Comparison of ENCODE assay signal across 10 cellular contexts in genomic region chr1:2523891-2524609, GRCh38. TPM values are rescaled to one million over a fixed set of nuclear protein-coding genes. Genes with fewer than 3 reads are reported as not detected.
DNase-seq lines count a peak whose midpoint lies in the region; ATAC-seq and TF ChIP-seq lines count a peak whose summit lies in the region.
"Had no signal": no experiment of that assay in that cellular context is flagged by ENCODE, and none has a peak within 500 bp of the region (broad histone marks: within the 10 kb centered on the region; RNA-seq: fewer than 3 reads in every experiment).

No MANE protein-coding gene starts in this region.

- H3K27ac ChIP-seq in mesenchymal stem cell (ENCODE audit: low read length, poor library complexity, severe bottlenecking) (no peak overlapping the region), adrenal gland (no peak overlapping the region), SJCRH30 (no peak overlapping the region)

- H4K8ac ChIP-seq in mesenchymal stem cell (ENCODE audit: low read length): no peak overlapping the region

- ATAC-seq in HG02852 (IDR thresholded peaks at IDR 0.05; ENCODE audit: unreplicated experiment): no peak

- H3K4me3 ChIP-seq in AG04449 (ENCODE audit: low read depth, low read length) (peak overlapping the region; percentile 91), LNCaP clone FGC (ENCODE audit: low read depth, low read length) (peak overlapping the region; percentile 98), mesenchymal stem cell (ENCODE audit: insufficient read depth in 1 of 2, low read depth in 1 of 2, low read length in 2 of 2) (peak overlapping the region in 1 of 2 experiments; percentile 98), adrenal gland (no peak overlapping the region), SJCRH30 (no peak overlapping the region)

- no peak overlapping the region for H2BK120ac ChIP-seq in mesenchymal stem cell (ENCODE audit: low read depth, low read length)

- peaks cover 18% of the 10 kb centered on the region for H3K79me1 ChIP-seq in mesenchymal stem cell (replicated peaks; ENCODE audit: low read length, poor library complexity, severe bottlenecking)

- H3K36me3 ChIP-seq in mesenchymal stem cell (ENCODE audit: control insufficient read depth in 1 of 2, insufficient read depth in 2 of 2, low read depth in 1 of 2, low read length in 2 of 2) (peaks cover 18 to 38% of the 10 kb centered on the region in 2 experiments), adrenal gland (replicated peaks in 1 of 2) (peaks cover 0 to 28% of the 10 kb centered on the region in 2 donors), SJCRH30 (peaks cover 27% of the 10 kb centered on the region)

- peak overlapping the region; percentile 75 for H4K91ac ChIP-seq in mesenchymal stem cell (ENCODE audit: low read length)

- H3K27me3 ChIP-seq in mesenchymal stem cell (ENCODE audit: control insufficient read depth in 1 of 2, insufficient read depth in 1 of 2, low read length in 2 of 2) (peaks cover 14 to 17% of the 10 kb centered on the region in 2 experiments), adrenal gland (no peaks in the 10 kb centered on the region), SJCRH30 (no peaks in the 10 kb centered on the region)

- no peaks in the 10 kb centered on the region for H3K9me3 Mint-ChIP-seq in chondrocyte (ENCODE audit: low read depth)

- peaks cover 41% of the 10 kb centered on the region for H3K4me1 Mint-ChIP-seq in chondrocyte (ENCODE audit: low read depth)

- POLR2A ChIA-PET in AG04449 (lab: Yijun Ruan, JAX): interaction anchor here (0.7 kb wide), 1 partner anchor 10 kb away, joined by 3 read pairs; no protein-coding TSS in a partner anchor

- no peak overlapping the region for H3K4me2 ChIP-seq in mesenchymal stem cell (ENCODE audit: low read length, poor library complexity, severe bottlenecking)

- H3K27ac Mint-ChIP-seq in chondrocyte (ENCODE audit: unreplicated experiment): no peak overlapping the region

- H3K9me3 ChIP-seq in mesenchymal stem cell (ENCODE audit: control insufficient read depth, low read length): no peaks in the 10 kb centered on the region
- no peaks in the 10 kb centered on the region for H3K9me3 ChIP-seq in adrenal gland (replicated peaks in 1 of 3)
- no peaks in the 10 kb centered on the region for H3K9me3 ChIP-seq in SJCRH30 (replicated peaks)

- H3K23ac ChIP-seq in mesenchymal stem cell (ENCODE audit: low read length in 2 of 2): no peak overlapping the region

- no peak for TF ChIP-seq POLR2A in adrenal gland (IDR thresholded peaks at IDR 0.05)

- no peak overlapping the region for H3K9ac ChIP-seq in mesenchymal stem cell (ENCODE audit: low read length)

- no peaks in the 10 kb centered on the region for H3K27me3 Mint-ChIP-seq in chondrocyte (ENCODE audit: low read depth)

- no peak overlapping the region for H3K4ac ChIP-seq in mesenchymal stem cell (ENCODE audit: low read depth in 1 of 2, low read length in 2 of 2)

- no peak overlapping the region for H3K4me3 Mint-ChIP-seq in chondrocyte (ENCODE audit: unreplicated experiment)

- peak overlapping the region; percentile 37 to 49 for H2BK12ac ChIP-seq in mesenchymal stem cell (ENCODE audit: low read length in 2 of 2)

- H2AFZ ChIP-seq in mesenchymal stem cell (ENCODE audit: low read depth, low read length): no peak overlapping the region

- peak overlapping the region in 1 of 2 experiments; percentile 44 for H3K14ac ChIP-seq in mesenchymal stem cell (ENCODE audit: low read length in 2 of 2)

- no peak for DNase-seq in AG04449 (ENCODE audit: low read depth, low spot score)
- DNase-seq in LNCaP clone FGC (ENCODE audit: low read depth): no peak
- DNase-seq in activated T-helper 1 cell treated with Interleukin-2 at 50 U/mL for 16 hours (ENCODE audit: low read depth): peak; percentile 47
- DNase-seq in mesenchymal stem cell: no peak
- no peak for DNase-seq in adrenal gland
- no peak for DNase-seq in SJCRH30
- DNase-seq in chondrocyte (ENCODE audit: low spot score): no peak
- DNase-seq: DMS 273 treated with DMSO at 0.1 percent for 48 hours, NCI-H187 treated with DMSO at 0.1 percent for 48 hours had no signal

- WGBS in mesenchymal stem cell: 85% methylated on average over 10 of the region's 10 CpGs
- WGBS in adrenal gland, 4 donors: 67 to 80% (median 70%) methylated on average over 10 of the region's 10 CpGs

- no peak overlapping the region for H2BK15ac ChIP-seq in mesenchymal stem cell (ENCODE audit: low read depth, poor library complexity, severe bottlenecking)

- CTCF ChIA-PET in AG04449 (lab: Yijun Ruan, JAX): interaction anchor here (0.8 to 4.6 kb wide), 4 partner anchors 10 to 24 kb away, joined by 3 to 24 read pairs (median 10); no protein-coding TSS in a partner anchor

- H3K18ac ChIP-seq in mesenchymal stem cell (ENCODE audit: low read depth in 1 of 2, low read length in 2 of 2): peak overlapping the region; percentile 56 to 58

- TF ChIP-seq CTCF in AG04449 (IDR thresholded peaks at IDR 0.05; ENCODE audit: insufficient read depth, low read length, missing control alignments): no peak
- no peak for TF ChIP-seq CTCF in LNCaP clone FGC (IDR thresholded peaks at IDR 0.05; ENCODE audit: control insufficient read depth, extremely low read depth, insufficient read depth)
- no peak for TF ChIP-seq CTCF in adrenal gland (IDR thresholded peaks at IDR 0.05)
- TF ChIP-seq CTCF in chondrocyte (IDR thresholded peaks at IDR 0.05): no peak

- H3K36me3 Mint-ChIP-seq in chondrocyte (ENCODE audit: low read depth): peaks cover 7% of the 10 kb centered on the region

- intact Hi-C loops in adrenal gland (cut with DNase I): no loop called here

- H3K4me1 ChIP-seq in mesenchymal stem cell (ENCODE audit: control insufficient read depth, insufficient read depth, low read depth, low read length): peaks cover 39% of the 10 kb centered on the region
- H3K4me1 ChIP-seq in adrenal gland (replicated peaks in 1 of 2): peaks cover 22 to 47% of the 10 kb centered on the region in 2 donors
- H3K4me1 ChIP-seq in SJCRH30: peaks cover 8% of the 10 kb centered on the region

- no peak overlapping the region for H2BK5ac ChIP-seq in mesenchymal stem cell (ENCODE audit: low read depth, low read length, poor library complexity, severe bottlenecking)

- no peak overlapping the region for H2AK5ac ChIP-seq in mesenchymal stem cell (ENCODE audit: low read length, severe bottlenecking)

RNA-seq across cellular contexts. Expression of gene PANK4, which starts 2.3 kb away (rescaled TPM):
- 10.2 TPM for polyA plus RNA-seq in mesenchymal stem cell (2013, experiment 1 of 2)
- polyA plus RNA-seq in mesenchymal stem cell (2013, experiment 2 of 2): 9.9 TPM
- total RNA-seq in adrenal gland: 10 to 100 TPM; 14.2 to 50.2 (median 31.4) TPM
- polyA plus RNA-seq in adrenal gland: 10 to 100 TPM; 13.8 to 44.1 (median 26.2) TPM
- total RNA-seq in SJCRH30 (2014; rRNA removed; shearing (Covaris generic)): 42.1 and 48.8 TPM in 2 replicates
- 19.6 to 32.6 TPM (median 20.5 TPM) in 3 replicates for total RNA-seq in chondrocyte

RNA-seq across cellular contexts. Expression of gene HES5, which starts 6.0 kb away (rescaled TPM):
- not detected for polyA plus RNA-seq in mesenchymal stem cell (2013, experiment 1 of 2)
- not detected for polyA plus RNA-seq in mesenchymal stem cell (2013, experiment 2 of 2)
- not detected for total RNA-seq in adrenal gland
- not detected for polyA plus RNA-seq in adrenal gland
- total RNA-seq in SJCRH30 (2014; rRNA removed; shearing (Covaris generic)): not detected in 2 replicates
- not detected in 3 replicates for total RNA-seq in chondrocyte

RNA-seq across cellular contexts. Expression of gene TNFRSF14, which starts 32.1 kb away (rescaled TPM):
- polyA plus RNA-seq in mesenchymal stem cell (2013, experiment 1 of 2): 0.73 TPM
- polyA plus RNA-seq in mesenchymal stem cell (2013, experiment 2 of 2): 0.89 TPM
- total RNA-seq in adrenal gland (100 to 1,000 TPM in 6 of 8 donors, 10 to 100 TPM in 2; 55.2 to 127 (median 116) TPM), chondrocyte (0.95 to 2.5 TPM (median 1.1 TPM) in 3 replicates)
- 100 to 1,000 TPM in 2 of 3 donors, 10 to 100 TPM in 1; 11.6 to 554 (median 238) TPM for polyA plus RNA-seq in adrenal gland
- 0.51 TPM in 1 of 2 replicates, not detected in the other for total RNA-seq in SJCRH30 (2014; rRNA removed; shearing (Covaris generic))

RNA-seq across cellular contexts. Expression of gene PLCH2, which starts 48.0 kb away (rescaled TPM):
- polyA plus RNA-seq in mesenchymal stem cell (2013, experiment 1 of 2): under 0.01 TPM
- not detected for polyA plus RNA-seq in mesenchymal stem cell (2013, experiment 2 of 2)
- 1 to 10 TPM in 5 of 8 donors, under 1 TPM in 2, not detected in 1; 0.65 to 6.1 (median 2.0) TPM for total RNA-seq in adrenal gland
- 10 to 100 TPM in 2 of 3 donors, 1 to 10 TPM in 1; 2.4 to 66.3 (median 11.4) TPM for polyA plus RNA-seq in adrenal gland
- 0.22 and 0.56 TPM in 2 replicates for total RNA-seq in SJCRH30 (2014; rRNA removed; shearing (Covaris generic))
- 2.4 to 3.4 TPM (median 3.2 TPM) in 3 replicates for total RNA-seq in chondrocyte

Comparison
In these comparisons a context has a peak if more than half of its experiments do, and no peak if none do; other contexts are left out.
1. H3K4me3 ChIP-seq: peak in AG04449 (single experiment) and LNCaP clone FGC (single experiment); none in adrenal gland (0 of 4) and SJCRH30 (single experiment).
2. RNA of gene TNFRSF14, which starts 32.1 kb away (total RNA-seq): 55.2 to 127 TPM in adrenal gland; 0.95 to 2.5 TPM in chondrocyte and 0.51 TPM in SJCRH30; every median in the first group is over 10 times any median in the second.